Comparison of ENCODE assay signal across 22 cellular contexts in the genomic region with DNA sequence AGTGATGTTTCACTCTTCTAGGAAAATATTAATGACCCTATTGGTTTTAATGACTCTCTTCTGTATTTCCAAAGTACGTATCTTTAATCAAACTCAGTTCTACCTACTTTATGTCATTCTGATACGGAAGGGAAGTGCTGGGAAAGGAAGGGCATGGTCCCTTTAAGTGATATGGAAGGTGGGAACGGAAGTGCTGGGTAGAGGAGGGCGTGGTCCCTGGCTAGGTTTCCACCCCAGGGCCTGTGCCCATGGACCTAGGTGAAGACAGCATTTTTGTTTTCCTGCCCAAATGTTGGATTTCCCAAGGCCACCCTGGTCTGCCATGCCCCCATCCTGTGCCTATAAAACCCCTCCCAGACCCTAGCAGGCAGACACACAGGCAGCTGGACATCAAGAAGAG. TPM values are rescaled to one million over a fixed set of nuclear protein-coding genes. Genes with fewer than 3 reads are reported as not detected.
"Had no signal": no experiment of that assay in that cellular context is flagged by ENCODE, and none has a peak within 500 bp of the region (broad histone marks: within the 10 kb centered on the region; RNA-seq: fewer than 3 reads in every experiment).

No MANE protein-coding gene starts in this region.

- H3K9me3 ChIP-seq: heart left ventricle, neutrophil, right atrium auricular region, stomach had no signal

- H3K9me3 Mint-ChIP-seq: dendritic cell treated with granulocyte-macrophage colony-stimulating factor and Interleukin-4, amounts not matched to agents 40 ng/mL and 50 ng/mL, for 4 days; nephron progenitor cell had no signal

- H3K4me1 ChIP-seq: foreskin keratinocyte, heart left ventricle, right atrium auricular region, stomach had no signal

- DNase-seq: effector memory CD8-positive, alpha-beta T cell; erythroblast; foreskin keratinocyte; heart left ventricle; hippocampal formation; left colon; left ventricle myocardium superior; naive thymus-derived CD4-positive, alpha-beta T cell; nephron progenitor cell; posterior cingulate gyrus; small intestine; stimulated activated CD4-positive, alpha-beta T cell treated with anti-CD3 and anti-CD28 coated beads, Interleukin-12 subunit alpha, Interleukin-12 subunit beta, amount 100 ng/mL, for 4 hours; stimulated activated naive CD4-positive, alpha-beta T cell; stomach; substantia nigra; trophoblast cell had no signal

- H3K27me3 ChIP-seq: foreskin keratinocyte, heart left ventricle, neutrophil, right atrium auricular region, stomach had no signal

- H3K27ac ChIP-seq: foreskin keratinocyte, heart left ventricle, neutrophil, right atrium auricular region, stomach had no signal

- ATAC-seq: effector memory CD8-positive, alpha-beta T cell; foreskin keratinocyte; heart left ventricle; left colon; left ventricle myocardium superior; naive thymus-derived CD4-positive, alpha-beta T cell had no signal

- H3K27ac Mint-ChIP-seq: dendritic cell treated with granulocyte-macrophage colony-stimulating factor and Interleukin-4, amounts not matched to agents 40 ng/mL and 50 ng/mL, for 4 days; effector memory CD8-positive, alpha-beta T cell; naive thymus-derived CD4-positive, alpha-beta T cell; nephron progenitor cell had no signal

- H3K4me3 ChIP-seq: heart left ventricle, lung, right atrium auricular region, stomach had no signal

- H3K4me1 Mint-ChIP-seq: naive thymus-derived CD4-positive, alpha-beta T cell had no signal

- H3K27me3 Mint-ChIP-seq: dendritic cell treated with granulocyte-macrophage colony-stimulating factor and Interleukin-4, amounts not matched to agents 40 ng/mL and 50 ng/mL, for 4 days had no signal

- FAIRE-seq: colon had no signal

- H3K36me3 ChIP-seq: heart left ventricle, neutrophil, right atrium auricular region, stomach had no signal

- H3K36me3 Mint-ChIP-seq: naive thymus-derived CD4-positive, alpha-beta T cell had no signal

- H3K4me3 Mint-ChIP-seq: dendritic cell treated with granulocyte-macrophage colony-stimulating factor and Interleukin-4, amounts not matched to agents 40 ng/mL and 50 ng/mL, for 4 days; effector memory CD8-positive, alpha-beta T cell; naive thymus-derived CD4-positive, alpha-beta T cell; nephron progenitor cell had no signal

RNA-seq across cellular contexts. Expression of gene RGS4, which starts 24.0 kb away (rescaled TPM):
- total RNA-seq: mononuclear cell; naive thymus-derived CD4-positive, alpha-beta T cell had no signal
- polyA plus RNA-seq: naive thymus-derived CD4-positive, alpha-beta T cell had no signal
